In the genomic region with DNA sequence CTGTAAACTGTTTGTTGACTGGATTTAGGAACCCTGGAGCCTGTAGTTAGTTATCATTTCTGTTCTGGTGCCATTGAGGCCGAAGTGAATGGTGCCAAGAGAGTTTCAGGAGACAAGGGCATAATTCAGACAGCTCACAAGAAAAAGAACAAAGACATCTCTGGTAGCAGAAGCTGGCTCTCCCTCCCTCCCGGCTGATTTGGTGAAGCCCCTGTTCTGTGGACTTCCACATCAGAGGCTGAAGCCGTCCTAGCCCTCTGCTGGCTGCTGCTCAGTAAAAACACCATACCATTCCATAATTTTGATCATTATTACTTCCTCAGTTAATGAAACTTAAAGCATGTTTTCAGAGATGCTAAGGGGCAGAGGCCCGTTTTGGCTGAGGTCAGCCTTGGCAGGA, we compare ENCODE assay signal across 23 cellular contexts.
DNase-seq lines count a peak whose midpoint lies in the region; ATAC-seq and TF ChIP-seq lines count a peak whose summit lies in the region.
"Had no signal": no experiment of that assay in that cellular context is flagged by ENCODE, and none has a peak within 500 bp of the region (broad histone marks: within the 10 kb centered on the region; RNA-seq: fewer than 3 reads in every experiment).

No MANE protein-coding gene starts in this region.

- H3K4me3 ChIP-seq in Karpas-422 (ENCODE audit: low read length) (no peak overlapping the region), mesenchymal stem cell (ENCODE audit: insufficient read depth in 1 of 2, low read depth in 1 of 2, low read length in 2 of 2) (no peak overlapping the region)
- H3K4me3 ChIP-seq: gastrocnemius medialis, sigmoid colon had no signal

- peaks cover 1% of the 10 kb centered on the region for H3K4me1 Mint-ChIP-seq in chondrocyte (ENCODE audit: low read depth)
- H3K4me1 Mint-ChIP-seq: activated CD4-positive, alpha-beta T cell treated with anti-CD3 and anti-CD28 coated beads for 36 hours; CD4-positive, alpha-beta memory T cell; memory B cell; naive thymus-derived CD4-positive, alpha-beta T cell had no signal

- H3K4ac ChIP-seq in mesenchymal stem cell (ENCODE audit: low read depth in 1 of 2, low read length in 2 of 2), result no peak overlapping the region

- H3K9ac ChIP-seq in Karpas-422 (ENCODE audit: low read length) (no peak overlapping the region), mesenchymal stem cell (ENCODE audit: low read length) (no peak overlapping the region)

- no peak overlapping the region for H3K27ac Mint-ChIP-seq in chondrocyte (ENCODE audit: unreplicated experiment)
- H3K27ac Mint-ChIP-seq: activated CD4-positive, alpha-beta T cell treated with anti-CD3 and anti-CD28 coated beads for 36 hours; activated naive CD4-positive, alpha-beta T cell treated with anti-CD3 and anti-CD28 coated beads for 36 hours; activated T-cell treated with anti-CD3 and anti-CD28 coated beads, Interleukin-2, amount 50 U/mL, for 72 hours; CD4-positive, alpha-beta memory T cell; memory B cell; naive thymus-derived CD4-positive, alpha-beta T cell had no signal

- H4K20me1 ChIP-seq in Karpas-422 (ENCODE audit: insufficient read depth, low read depth, low read length), result no peaks in the 10 kb centered on the region

- H3K4me1 ChIP-seq in Karpas-422 (ENCODE audit: low read length) (no peaks in the 10 kb centered on the region), mesenchymal stem cell (ENCODE audit: control insufficient read depth, insufficient read depth, low read depth, low read length) (no peaks in the 10 kb centered on the region)
- H3K4me1 ChIP-seq: gastrocnemius medialis, sigmoid colon had no signal

- no peaks in the 10 kb centered on the region for H3K36me3 ChIP-seq in Karpas-422 (ENCODE audit: insufficient read depth, low read length)
- H3K36me3 ChIP-seq in mesenchymal stem cell (ENCODE audit: control insufficient read depth in 1 of 2, insufficient read depth in 2 of 2, low read depth in 1 of 2, low read length in 2 of 2), result no peaks in the 10 kb centered on the region
- H3K36me3 ChIP-seq: gastrocnemius medialis, sigmoid colon had no signal

- H3K27me3 ChIP-seq in Karpas-422 (ENCODE audit: low read length), result 0 out of 2 replicates have a peak, but pooled peaks cover 3% of the 10 kb centered on the region
- H3K27me3 ChIP-seq in mesenchymal stem cell (ENCODE audit: control insufficient read depth in 1 of 2, insufficient read depth in 1 of 2, low read length in 2 of 2), result no peaks in the 10 kb centered on the region
- H3K27me3 ChIP-seq: gastrocnemius medialis, sigmoid colon had no signal

- H3K9me3 ChIP-seq in Karpas-422 (ENCODE audit: low read length) (no peaks in the 10 kb centered on the region), mesenchymal stem cell (ENCODE audit: control insufficient read depth, low read length) (no peaks in the 10 kb centered on the region)
- H3K9me3 ChIP-seq: gastrocnemius medialis, sigmoid colon had no signal

- H3K27ac ChIP-seq in Karpas-422 (ENCODE audit: low read length), result no peak overlapping the region
- H3K27ac ChIP-seq in substantia nigra (ENCODE audit: low read depth, low read length, poor library complexity, severe bottlenecking), result peak overlapping the region; percentile 44
- H3K27ac ChIP-seq in mesenchymal stem cell (ENCODE audit: low read length, poor library complexity, severe bottlenecking), result no peak overlapping the region
- H3K27ac ChIP-seq: gastrocnemius medialis, sigmoid colon had no signal

- H3K18ac ChIP-seq in mesenchymal stem cell (ENCODE audit: low read depth in 1 of 2, low read length in 2 of 2), result no peak overlapping the region

- no peak overlapping the region for H2BK15ac ChIP-seq in mesenchymal stem cell (ENCODE audit: low read depth, poor library complexity, severe bottlenecking)

- ATAC-seq in HG02840 (IDR thresholded peaks at IDR 0.05; ENCODE audit: low FRiP score, unreplicated experiment), result no peak
- ATAC-seq: activated CD4-positive, alpha-beta T cell treated with anti-CD3 and anti-CD28 coated beads for 36 hours; activated T-cell treated with anti-CD3 and anti-CD28 coated beads, Interleukin-2, amount 50 U/mL, for 72 hours; gastrocnemius medialis; naive thymus-derived CD4-positive, alpha-beta T cell had no signal

- no peak overlapping the region for H4K8ac ChIP-seq in mesenchymal stem cell (ENCODE audit: low read length)

- no peak overlapping the region for H2AK5ac ChIP-seq in mesenchymal stem cell (ENCODE audit: low read length, severe bottlenecking)

- H2BK12ac ChIP-seq in mesenchymal stem cell (ENCODE audit: low read length in 2 of 2), result no peak overlapping the region

- H3K4me2 ChIP-seq in Karpas-422 (ENCODE audit: low read depth, low read length, poor library complexity, severe bottlenecking) (no peak overlapping the region), mesenchymal stem cell (ENCODE audit: low read length, poor library complexity, severe bottlenecking) (no peak overlapping the region)

- no peak overlapping the region for H2BK5ac ChIP-seq in mesenchymal stem cell (ENCODE audit: low read depth, low read length, poor library complexity, severe bottlenecking)

- no peaks in the 10 kb centered on the region for H3K79me1 ChIP-seq in mesenchymal stem cell (replicated peaks; ENCODE audit: low read length, poor library complexity, severe bottlenecking)

- H3K14ac ChIP-seq in mesenchymal stem cell (ENCODE audit: low read length in 2 of 2), result no peak overlapping the region

- no peak overlapping the region for H3K4me3 Mint-ChIP-seq in chondrocyte (ENCODE audit: unreplicated experiment)
- H3K4me3 Mint-ChIP-seq: activated CD4-positive, alpha-beta T cell treated with anti-CD3 and anti-CD28 coated beads for 36 hours; activated naive CD4-positive, alpha-beta T cell treated with anti-CD3 and anti-CD28 coated beads for 36 hours; activated T-cell treated with anti-CD3 and anti-CD28 coated beads, Interleukin-2, amount 50 U/mL, for 72 hours; CD4-positive, alpha-beta memory T cell; memory B cell; naive thymus-derived CD4-positive, alpha-beta T cell had no signal

- no peak overlapping the region for H3K23ac ChIP-seq in mesenchymal stem cell (ENCODE audit: low read length in 2 of 2)

- no peaks in the 10 kb centered on the region for H3K79me2 ChIP-seq in Karpas-422 (ENCODE audit: low read length)

- peaks cover 1% of the 10 kb centered on the region for H3K36me3 Mint-ChIP-seq in chondrocyte (ENCODE audit: low read depth)
- H3K36me3 Mint-ChIP-seq: CD4-positive, alpha-beta memory T cell; memory B cell; naive thymus-derived CD4-positive, alpha-beta T cell had no signal

- H2AFZ ChIP-seq in Karpas-422 (ENCODE audit: low read length), result no peak overlapping the region
- H2AFZ ChIP-seq in mesenchymal stem cell (ENCODE audit: low read depth, low read length), result no peak overlapping the region

- peak; percentile 47 for DNase-seq in Karpas-422
- no peak for DNase-seq in chondrocyte (ENCODE audit: low spot score)
- peak; percentile 32 for DNase-seq in inferior parietal cortex (ENCODE audit: extremely low spot score)
- peak in 33 of 49 donors; percentile 3 to 61 (median 19) for DNase-seq in substantia nigra (lab: John Stamatoyannopoulos, UW)
- DNase-seq in UCSD-AML1 (lab: John Stamatoyannopoulos, UW; ENCODE audit: unreplicated experiment), result no peak
- DNase-seq in stimulated activated CD4-positive, alpha-beta T cell treated with anti-CD3 and anti-CD28 coated beads, Interleukin-4, amount 100 ng/mL, for 1 hour, result no peak
- no peak for DNase-seq in mesenchymal stem cell
- DNase-seq: activated CD4-positive, alpha-beta T cell treated with anti-CD3 and anti-CD28 coated beads for 36 hours; activated naive CD4-positive, alpha-beta T cell treated with anti-CD3 and anti-CD28 coated beads for 36 hours; activated T-cell treated with anti-CD3 and anti-CD28 coated beads, Interleukin-2, amount 50 U/mL, for 72 hours; CD4-positive, alpha-beta memory T cell; DMS153; erythroblast; gastrocnemius medialis; HCEC 1CT; KBM-7; naive thymus-derived CD4-positive, alpha-beta T cell; NCI-H146; NCI-H69; SHP77 treated with DMSO at 0.1 percent for 48 hours; sigmoid colon had no signal

- H4K91ac ChIP-seq in mesenchymal stem cell (ENCODE audit: low read length), result no peak overlapping the region

- H3K9me2 ChIP-seq in Karpas-422 (replicated peaks; ENCODE audit: insufficient read depth, low read length), result no peaks in the 10 kb centered on the region

- WGBS in mesenchymal stem cell, result 95% methylated on average over 3 of the region's 4 CpGs

- peak; percentile 46 for TF ChIP-seq CTCF in chondrocyte (IDR thresholded peaks at IDR 0.05)

- H3K27me3 Mint-ChIP-seq in chondrocyte (ENCODE audit: low read depth), result no peaks in the 10 kb centered on the region
- H3K27me3 Mint-ChIP-seq: CD4-positive, alpha-beta memory T cell; memory B cell had no signal

- H2BK120ac ChIP-seq in mesenchymal stem cell (ENCODE audit: low read depth, low read length), result no peak overlapping the region

- peaks cover 4% of the 10 kb centered on the region for H3K9me3 Mint-ChIP-seq in chondrocyte (ENCODE audit: low read depth)
- H3K9me3 Mint-ChIP-seq: activated naive CD4-positive, alpha-beta T cell treated with anti-CD3 and anti-CD28 coated beads for 36 hours; memory B cell had no signal

Comparison
In these comparisons a context has a peak if more than half of its experiments do, and no peak if none do; other contexts are left out.
1. DNase-seq: peak in Karpas-422 (single experiment), inferior parietal cortex (single experiment) and substantia nigra (33 of 49); none in chondrocyte (single experiment), UCSD-AML1 (single experiment), stimulated activated CD4-positive, alpha-beta T cell treated with anti-CD3 and anti-CD28 coated beads, Interleukin-4, amount 100 ng/mL, for 1 hour (single experiment) and mesenchymal stem cell (single experiment).